In genomic region chr4:154416183-154416543, GRCh38 we compare ENCODE assay signal across 8 cellular contexts.
DNase-seq lines count a peak whose midpoint lies in the region; ATAC-seq and TF ChIP-seq lines count a peak whose summit lies in the region.

No MANE protein-coding gene starts in this region.

- no peaks in the 10 kb centered on the region for H3K36me3 ChIP-seq in Karpas-422 (ENCODE audit: insufficient read depth, low read length)

- no peaks in the 10 kb centered on the region for H3K9me3 Mint-ChIP-seq in neural crest cell

- no peaks in the 10 kb centered on the region for H3K4me1 ChIP-seq in Karpas-422 (ENCODE audit: low read length)

- no peaks in the 10 kb centered on the region for H3K9me3 ChIP-seq in Karpas-422 (ENCODE audit: low read length)

- H3K4me2 ChIP-seq in Karpas-422 (ENCODE audit: low read depth, low read length, poor library complexity, severe bottlenecking): no peak overlapping the region

- H3K9me2 ChIP-seq in Karpas-422 (replicated peaks; ENCODE audit: insufficient read depth, low read length): no peaks in the 10 kb centered on the region

- in situ Hi-C loops in GM13976 (cut with MboI; ENCODE audit: low sequenced_read_pairs, unreplicated experiment): no loop called here

- peaks cover 6% of the 10 kb centered on the region for H3K27me3 Mint-ChIP-seq in neural crest cell (ENCODE audit: low read depth)

- TF ChIP-seq CTCF in GM13976 (IDR thresholded peaks at IDR 0.05; ENCODE audit: borderline replicate concordance, control extremely low read depth, extremely low read depth, insufficient read depth, missing control alignments) (peak; percentile 3), epithelial cell of proximal tubule (conservative IDR thresholded peaks at IDR 0.05; ENCODE audit: low read depth, low read length) (peak; percentile 33), neural crest cell (conservative IDR thresholded peaks at IDR 0.05) (no peak)

- no peaks in the 10 kb centered on the region for H3K36me3 Mint-ChIP-seq in neural crest cell (ENCODE audit: low read depth)

- H3K4me1 Mint-ChIP-seq in neural crest cell: peaks cover 18% of the 10 kb centered on the region

- no peak overlapping the region for H2AFZ ChIP-seq in Karpas-422 (ENCODE audit: low read length)

- H4K20me1 ChIP-seq in Karpas-422 (ENCODE audit: insufficient read depth, low read depth, low read length): no peaks in the 10 kb centered on the region

- DNase-seq in GM13976 (ENCODE audit: low spot score) (no peak), NCI-H69 (lab: John Stamatoyannopoulos, UW) (peak; percentile 35), epithelial cell of proximal tubule (ENCODE audit: low read depth) (no peak), neural crest cell (ENCODE audit: low read depth, low spot score) (peak; percentile 38), Karpas-422 (no peak), NCI-H2029 (lab: John Stamatoyannopoulos, UW) (no peak)
- DNase-seq in activated CD8-positive, alpha-beta memory T cell treated with anti-CD3 and anti-CD28 coated beads for 24 hours: no peak

- peak; percentile 44 for ATAC-seq in GM21825 (IDR thresholded peaks at IDR 0.05; ENCODE audit: unreplicated experiment)

- no peaks in the 10 kb centered on the region for H3K79me2 ChIP-seq in Karpas-422 (ENCODE audit: low read length)

- no peaks in the 10 kb centered on the region for H3K27me3 ChIP-seq in Karpas-422 (ENCODE audit: low read length)

- peak overlapping the region; percentile 92 for H3K4me3 Mint-ChIP-seq in neural crest cell

- H3K9ac ChIP-seq in Karpas-422 (ENCODE audit: low read length): no peak overlapping the region

- H3K27ac Mint-ChIP-seq in neural crest cell (ENCODE audit: unreplicated experiment): no peak overlapping the region

- H3K4me3 ChIP-seq in epithelial cell of proximal tubule (ENCODE audit: low read depth, low read length): peak overlapping the region; percentile 66
- no peak overlapping the region for H3K4me3 ChIP-seq in Karpas-422 (ENCODE audit: low read length)

- no peak overlapping the region for H3K27ac ChIP-seq in Karpas-422 (ENCODE audit: low read length)

Comparison
In these comparisons a context has a peak if more than half of its experiments do, and no peak if none do; other contexts are left out.
1. DNase-seq: peak in NCI-H69 (single experiment) and neural crest cell (single experiment); none in GM13976 (single experiment), epithelial cell of proximal tubule (single experiment), Karpas-422 (single experiment), NCI-H2029 (single experiment) and activated CD8-positive, alpha-beta memory T cell treated with anti-CD3 and anti-CD28 coated beads for 24 hours (single experiment).